ENCODE assay signal across 1 cellular context in the genomic region with DNA sequence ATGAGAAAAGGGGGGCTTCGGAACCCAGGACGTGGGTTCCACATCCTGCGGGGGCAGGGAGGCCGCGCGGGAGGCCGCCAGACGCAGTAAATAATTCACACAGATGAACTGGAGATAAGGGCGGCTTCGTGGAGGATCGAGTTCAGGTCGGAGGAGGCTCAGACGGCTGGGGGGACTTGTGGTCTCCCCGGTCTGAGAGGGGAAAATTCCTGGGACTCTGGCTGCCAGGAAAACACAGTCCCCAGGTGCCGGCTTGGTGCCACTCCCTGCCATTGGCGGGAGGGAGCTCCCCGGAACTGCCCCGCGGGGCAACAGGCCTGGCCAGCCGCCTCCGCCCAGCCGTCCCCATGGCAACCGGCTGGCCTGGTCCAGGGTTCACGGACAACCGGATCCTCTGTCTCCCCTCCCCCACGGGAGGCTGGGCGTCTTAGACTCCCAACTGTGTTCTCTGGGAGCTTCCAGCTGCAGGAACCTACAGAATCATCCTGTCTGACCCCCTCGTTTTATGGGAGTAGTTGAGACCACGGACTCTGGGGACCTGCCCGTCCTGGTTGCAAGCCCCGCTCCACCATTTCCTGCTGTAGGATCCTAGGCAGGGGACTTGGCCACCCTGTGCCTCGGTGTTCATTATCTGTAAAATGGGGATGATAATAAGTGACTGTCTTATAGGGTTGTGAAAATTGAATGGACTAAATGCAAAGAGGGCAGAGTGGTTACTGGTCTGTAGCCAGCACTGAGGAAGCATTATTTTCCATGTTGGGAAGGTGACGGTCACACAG.
A peak's percentile ranks its signal among the peaks of the same experiment; 100 is the strongest.
TF ChIP-seq lines count a peak whose summit lies in the region.

No MANE protein-coding gene starts in this region.

TF ChIP-seq in HEK293, 187 proteins besides CTCF, POLR2A, EP300 and RAD21 (continued from another document):
- TF ChIP-seq ZNF274 (IDR thresholded peaks at IDR 0.05; ENCODE audit: low read length): no peak
- TF ChIP-seq ZNF274 (tag by site-specific recombination; IDR thresholded peaks at IDR 0.05; ENCODE audit: borderline replicate concordance): no peak
- TF ChIP-seq, protein P1, sequence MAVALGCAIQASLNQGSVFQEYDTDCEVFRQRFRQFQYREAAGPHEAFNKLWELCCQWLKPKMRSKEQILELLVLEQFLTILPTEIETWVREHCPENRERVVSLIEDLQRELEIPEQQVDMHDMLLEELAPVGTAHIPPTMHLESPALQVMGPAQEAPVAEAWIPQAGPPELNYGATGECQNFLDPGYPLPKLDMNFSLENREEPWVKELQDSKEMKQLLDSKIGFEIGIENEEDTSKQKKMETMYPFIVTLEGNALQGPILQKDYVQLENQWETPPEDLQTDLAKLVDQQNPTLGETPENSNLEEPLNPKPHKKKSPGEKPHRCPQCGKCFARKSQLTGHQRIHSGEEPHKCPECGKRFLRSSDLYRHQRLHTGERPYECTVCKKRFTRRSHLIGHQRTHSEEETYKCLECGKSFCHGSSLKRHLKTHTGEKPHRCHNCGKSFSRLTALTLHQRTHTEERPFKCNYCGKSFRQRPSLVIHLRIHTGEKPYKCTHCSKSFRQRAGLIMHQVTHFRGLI (tag by site-specific recombination; IDR thresholded peaks at IDR 0.05): peak; percentile 99
- TF ChIP-seq ZBTB49 (tag by site-specific recombination; IDR thresholded peaks at IDR 0.05; ENCODE audit: low read depth): no peak
- TF ChIP-seq GLIS1 (tag by site-specific recombination; IDR thresholded peaks at IDR 0.05): peak; percentile 84
- peak; percentile 78 for TF ChIP-seq ZNF341 (tag by site-specific recombination; IDR thresholded peaks at IDR 0.05; ENCODE audit: low read depth)
- 0 out of 2 replicates have a peak, but pooled peaks have one; percentile 27 for TF ChIP-seq ZBTB10 (tag by site-specific recombination; IDR thresholded peaks at IDR 0.05)
- TF ChIP-seq ZNF664 (tag by site-specific recombination; IDR thresholded peaks at IDR 0.05): no peak
- TF ChIP-seq EGR2 (tag by site-specific recombination; IDR thresholded peaks at IDR 0.05; ENCODE audit: low read depth): peak; percentile 59
- no peak for TF ChIP-seq ZNF280D (tag by site-specific recombination; IDR thresholded peaks at IDR 0.05)
- TF ChIP-seq ZFP37 (tag by site-specific recombination; IDR thresholded peaks at IDR 0.05): no peak
